Comparison of ENCODE assay signal across 27 cellular contexts in genomic region chr5:5044240-5044840, GRCh38.
"Had no signal": no experiment of that assay in that cellular context is flagged by ENCODE, and none has a peak within 500 bp of the region (broad histone marks: within the 10 kb centered on the region; RNA-seq: fewer than 3 reads in every experiment).

No MANE protein-coding gene starts in this region.

- H3K4me1 Mint-ChIP-seq: mesothelial cell of epicardium; naive thymus-derived CD4-positive, alpha-beta T cell; neural progenitor cell; stimulated activated effector memory CD8-positive, alpha-beta T cell treated with anti-CD3 and anti-CD28 coated beads, Interleukin-12 subunit alpha, Interleukin-12 subunit beta, amount 100 ng/mL, for 72 hours had no signal

- H3K27me3 Mint-ChIP-seq: naive thymus-derived CD4-positive, alpha-beta T cell; progenitor cell of endocrine pancreas had no signal

- DNase-seq: dermis blood vessel endothelial cell; effector memory CD4-positive, alpha-beta T cell; foreskin keratinocyte; heart left ventricle; kidney; left lung; mesenchymal stem cell; mucosa of descending colon; naive thymus-derived CD4-positive, alpha-beta T cell; stimulated activated CD4-positive, alpha-beta T cell treated with anti-CD3 and anti-CD28 coated beads, Interleukin-2, amount 100 ng/mL, for 24 hours; stimulated activated CD4-positive, alpha-beta T cell treated with anti-CD3 and anti-CD28 coated beads, Interleukin-4, amount 100 ng/mL, for 24 hours; stimulated activated naive CD4-positive, alpha-beta T cell treated with Interleukin-2 at 50 U/mL for 16 hours; testis; tibial artery had no signal

- H3K4me1 ChIP-seq: esophagus muscularis mucosa, foreskin keratinocyte, gastroesophageal sphincter, heart left ventricle, left lung, neural progenitor cell, parathyroid adenoma, testis, tibial artery had no signal

- ATAC-seq: foreskin keratinocyte; gastroesophageal sphincter; heart left ventricle; left lung; mucosa of descending colon; naive thymus-derived CD4-positive, alpha-beta T cell; sciatic nerve; stimulated activated effector memory CD8-positive, alpha-beta T cell treated with anti-CD3 and anti-CD28 coated beads, Interleukin-12 subunit alpha, Interleukin-12 subunit beta, amount 100 ng/mL, for 72 hours had no signal

- H3K9me3 ChIP-seq: esophagus muscularis mucosa, gastroesophageal sphincter, heart left ventricle, left lung, mucosa of descending colon, testis, tibial artery had no signal

- H2AFZ ChIP-seq: hepatocyte, neural progenitor cell, parathyroid adenoma had no signal

- H3K9me3 Mint-ChIP-seq: mesothelial cell of epicardium, nephron, neural progenitor cell, type B pancreatic cell had no signal

- H3K4me3 ChIP-seq: coronary artery, esophagus muscularis mucosa, gastroesophageal sphincter, heart left ventricle, hepatocyte, left lung, mucosa of descending colon, neural progenitor cell, testis, tibial artery had no signal

- H3K4me2 ChIP-seq: hepatocyte, neural progenitor cell had no signal

- H3K4me3 Mint-ChIP-seq: mesothelial cell of epicardium; naive thymus-derived CD4-positive, alpha-beta T cell; nephron; neural progenitor cell; stimulated activated effector memory CD8-positive, alpha-beta T cell treated with anti-CD3 and anti-CD28 coated beads, Interleukin-12 subunit alpha, Interleukin-12 subunit beta, amount 100 ng/mL, for 72 hours; type B pancreatic cell had no signal

- H3K9ac ChIP-seq: neural progenitor cell, parathyroid adenoma had no signal

- H3K27ac Mint-ChIP-seq: mesothelial cell of epicardium; naive thymus-derived CD4-positive, alpha-beta T cell; neural progenitor cell; progenitor cell of endocrine pancreas; stimulated activated effector memory CD8-positive, alpha-beta T cell treated with anti-CD3 and anti-CD28 coated beads, Interleukin-12 subunit alpha, Interleukin-12 subunit beta, amount 100 ng/mL, for 72 hours; type B pancreatic cell had no signal

- H3K79me2 ChIP-seq: hepatocyte, parathyroid adenoma had no signal

- H3K27me3 ChIP-seq: esophagus muscularis mucosa, foreskin keratinocyte, heart left ventricle, hepatocyte, left lung, neural progenitor cell, testis, tibial artery had no signal

- H3K36me3 ChIP-seq: esophagus muscularis mucosa, gastroesophageal sphincter, heart left ventricle, left lung, neural progenitor cell, tibial artery had no signal

- H3K27ac ChIP-seq: coronary artery, esophagus muscularis mucosa, foreskin keratinocyte, gastroesophageal sphincter, heart left ventricle, hepatocyte, left lung, neural progenitor cell, parathyroid adenoma, testis, tibial artery had no signal

- FAIRE-seq: endothelial cell of umbilical vein, kidney had no signal
